Comparison of ENCODE assay signal across 1 cellular context in genomic region chr9:110008663-110009062, GRCh38.
A peak's percentile ranks its signal among the peaks of the same experiment; 100 is the strongest.
TF ChIP-seq lines count a peak whose summit lies in the region.

No MANE protein-coding gene starts in this region.

TF ChIP-seq in K562, 482 proteins besides CTCF, POLR2A, EP300 and RAD21 (continued from another document):
- TF ChIP-seq USF2 (CRISPR knock-in tag; IDR thresholded peaks at IDR 0.05): peak; percentile 49
- TF ChIP-seq RAD51 (IDR thresholded peaks at IDR 0.05; ENCODE audit: borderline replicate concordance, low read depth): peak; percentile 27; the same call in 1 of the 2 replicates
- no peak for TF ChIP-seq E2F4 (CRISPR knock-in tag; IDR thresholded peaks at IDR 0.05; ENCODE audit: low read depth)
- no peak for TF ChIP-seq ASH1L (IDR thresholded peaks at IDR 0.05; ENCODE audit: borderline replicate concordance, low read depth, partially characterized antibody)
- no peak for TF ChIP-seq NFATC3 (IDR thresholded peaks at IDR 0.05)
- TF ChIP-seq ZBTB43 (CRISPR knock-in tag; IDR thresholded peaks at IDR 0.05): no peak
- TF ChIP-seq ZNF668 (CRISPR knock-in tag; IDR thresholded peaks at IDR 0.05): no peak
- TF ChIP-seq PKNOX1 (IDR thresholded peaks at IDR 0.05): no peak
- TF ChIP-seq SNRNP70 (optimal IDR thresholded peaks at IDR 0.05; ENCODE audit: low read depth, low read length): no peak
TF ChIP-seq in K562: peak in this region for 4.
